In genomic region chr2:148613231-148614023, GRCh38 we compare ENCODE assay signal across 1 cellular context.
TF ChIP-seq lines count a peak whose summit lies in the region.

No MANE protein-coding gene starts in this region.

TF ChIP-seq in HCT116, 20 proteins besides CTCF, POLR2A, EP300 and RAD21 (continued from another document):
- no peak for TF ChIP-seq REST (IDR thresholded peaks at IDR 0.05; ENCODE audit: low read depth)
- TF ChIP-seq SRF (IDR thresholded peaks at IDR 0.05; ENCODE audit: low read depth), result no peak
